14 cellular contexts compared by ENCODE assay signal in genomic region chr2:160402498-160402897, GRCh38.
A peak's percentile ranks its signal among the peaks of the same experiment; 100 is the strongest.
DNase-seq lines count a peak whose midpoint lies in the region; ATAC-seq and TF ChIP-seq lines count a peak whose summit lies in the region.
"Had no signal": no experiment of that assay in that cellular context is flagged by ENCODE, and none has a peak within 500 bp of the region (broad histone marks: within the 10 kb centered on the region; RNA-seq: fewer than 3 reads in every experiment).

No MANE protein-coding gene starts in this region.

- no peak overlapping the region for H2AFZ ChIP-seq in mammary epithelial cell (ENCODE audit: low read depth, low read length)

- H3K4me1 ChIP-seq in HEK293 (ENCODE audit: control insufficient read depth, insufficient read depth, low read length) = peaks cover 31% of the 10 kb centered on the region
- H3K4me1 ChIP-seq in mammary epithelial cell (ENCODE audit: insufficient read depth, low read length) = peaks cover 44% of the 10 kb centered on the region

- BruUV-seq in mammary epithelial cell (replicated peaks; lab: Mats Ljungman, UMichigan) = no TSS peak

- POLR2A ChIA-PET in HEK293 (lab: Yijun Ruan, JAX) = no interaction called here
- POLR2A ChIA-PET in naive thymus-derived CD8-positive, alpha-beta T cell (lab: Charles Lee) = no interaction called here

- TF ChIP-seq CTCF in AG10803 (conservative IDR thresholded peaks at IDR 0.05; ENCODE audit: low read length) (no peak), HEK293 (tag by site-specific recombination; IDR thresholded peaks at IDR 0.05) (no peak), mammary epithelial cell (conservative IDR thresholded peaks at IDR 0.05 in 1 of 2, IDR thresholded peaks at IDR 0.05 in 1 of 2; ENCODE audit: extremely low read depth in 1 of 2, insufficient read depth in 1 of 2, low read depth in 1 of 2, low read length in 2 of 2) (no peak)

- H3K79me2 ChIP-seq in mammary epithelial cell (ENCODE audit: insufficient read depth, low read length) = peaks cover 98% of the 10 kb centered on the region

- CTCF ChIA-PET in HEK293 (lab: Yijun Ruan, JAX) = interaction anchor here (0.7 kb wide), 1 partner anchor 43 kb away, joined by 3 read pairs; no protein-coding TSS in a partner anchor
- CTCF ChIA-PET in mammary epithelial cell (lab: Charles Lee; ENCODE audit: low non-redundant PET) = no interaction called here

- no peaks in the 10 kb centered on the region for H3K27me3 ChIP-seq in mammary epithelial cell (ENCODE audit: insufficient read depth, low read length)
- H3K27me3 ChIP-seq: ovary had no signal

- no peaks in the 10 kb centered on the region for H3K9me3 ChIP-seq in HEK293 (ENCODE audit: control insufficient read depth, insufficient read depth, low read depth, low read length)
- H3K9me3 ChIP-seq in mammary epithelial cell (replicated peaks; ENCODE audit: insufficient read depth, low read length) = no peaks in the 10 kb centered on the region
- H3K9me3 ChIP-seq: ovary had no signal

- H3K36me3 ChIP-seq in HEK293 (ENCODE audit: control insufficient read depth in 2 of 2, insufficient read depth in 1 of 2, low read length in 2 of 2) (no peaks in the 10 kb centered on the region), mammary epithelial cell (ENCODE audit: insufficient read depth, low read length) (no peaks in the 10 kb centered on the region)
- H3K36me3 ChIP-seq: ovary, WERI-Rb-1 had no signal

- H3K27me3 Mint-ChIP-seq in naive thymus-derived CD8-positive, alpha-beta T cell = no peaks in the 10 kb centered on the region

- peak; percentile 47 for DNase-seq in AG10803 (ENCODE audit: low read depth)
- DNase-seq in mammary epithelial cell = no peak
- DNase-seq in naive thymus-derived CD8-positive, alpha-beta T cell = no peak
- DNase-seq in NK-92 (lab: John Stamatoyannopoulos, UW; ENCODE audit: unreplicated experiment) = no peak
- no peak for DNase-seq in cerebellar cortex (ENCODE audit: low spot score)
- DNase-seq in A172 (ENCODE audit: low spot score) = no peak
- DNase-seq in middle frontal gyrus (ENCODE audit: extremely low spot score, low spot score) = no peak
- DNase-seq: aorta, head of caudate nucleus, NCI-H1436 treated with DMSO at 0.1 percent for 48 hours, NCI-H69, ovary had no signal

- in situ Hi-C loops in mammary epithelial cell (cut with MboI; ENCODE audit: low sequenced_read_pairs in 2 of 2) = no loop called here

- H3K36me3 Mint-ChIP-seq in naive thymus-derived CD8-positive, alpha-beta T cell = no peaks in the 10 kb centered on the region

- no peak overlapping the region for H3K9ac ChIP-seq in mammary epithelial cell (ENCODE audit: insufficient read depth, low read length)

- no peak overlapping the region for H3K4me2 ChIP-seq in mammary epithelial cell (ENCODE audit: insufficient read depth, low read depth, low read length)

- H3K9me3 Mint-ChIP-seq in naive thymus-derived CD8-positive, alpha-beta T cell = no peaks in the 10 kb centered on the region

- peaks cover 21 to 61% (median 57%) of the 10 kb centered on the region in 4 donors for H3K4me1 Mint-ChIP-seq in naive thymus-derived CD8-positive, alpha-beta T cell

- dilution Hi-C loops in mammary epithelial cell (cut with HindIII; ENCODE audit: low sequenced_read_pairs) = no loop called here

- H3K4me3 ChIP-seq in AG10803 (ENCODE audit: low read length) (no peak overlapping the region), HEK293 (ENCODE audit: low read depth, low read length) (no peak overlapping the region), mammary epithelial cell (replicated peaks in 1 of 3; ENCODE audit: insufficient read depth in 1 of 3, low read depth in 2 of 3, low read length in 3 of 3) (no peak overlapping the region)
- H3K4me3 ChIP-seq: ovary had no signal

- H3K27ac ChIP-seq in HEK293 (ENCODE audit: extremely low read depth, low read depth, low read length) (no peak overlapping the region), mammary epithelial cell (ENCODE audit: insufficient read depth, low read depth, low read length) (peak overlapping the region; percentile 44)

- H3K4me3 Mint-ChIP-seq in naive thymus-derived CD8-positive, alpha-beta T cell = peak overlapping the region in 4 of 10 donors; percentile 10 to 99 (median 50)

- H3K27ac Mint-ChIP-seq in naive thymus-derived CD8-positive, alpha-beta T cell = peak overlapping the region in 6 of 10 donors; percentile 15 to 94 (median 90)

- intact Hi-C loops in mammary epithelial cell (cut with micrococcal nuclease) = loop anchor here (10.0 kb wide), 1 partner anchor 178 kb away; no protein-coding TSS in a partner anchor

- ATAC-seq in naive thymus-derived CD8-positive, alpha-beta T cell = no peak

- H4K20me1 ChIP-seq in mammary epithelial cell (ENCODE audit: insufficient read depth, low read length) = no peaks in the 10 kb centered on the region

- 100% methylated on average over 1 of the region's 1 CpG for WGBS in mammary epithelial cell (ENCODE audit: low coverage, missing lambda C conversion rate)

TF ChIP-seq in HEK293, 187 proteins besides CTCF, POLR2A, EP300 and RAD21:
- no peak for TF ChIP-seq ZNF514 (tag by site-specific recombination; IDR thresholded peaks at IDR 0.05)
- peak; percentile 95 for TF ChIP-seq ZNF677 (tag by site-specific recombination; IDR thresholded peaks at IDR 0.05)
- no peak for TF ChIP-seq KLF10 (tag by site-specific recombination; IDR thresholded peaks at IDR 0.05)
- no peak for TF ChIP-seq ZNF529 (tag by site-specific recombination; IDR thresholded peaks at IDR 0.05; ENCODE audit: insufficient replicate concordance)
- no peak for TF ChIP-seq ZNF132 (tag by site-specific recombination; IDR thresholded peaks at IDR 0.05; ENCODE audit: borderline replicate concordance)
